ENCODE assay signal across 7 cellular contexts in genomic region chr15:39262995-39263772, GRCh38.
DNase-seq lines count a peak whose midpoint lies in the region; ATAC-seq and TF ChIP-seq lines count a peak whose summit lies in the region.
"Not testable (repeated sequence)": the region's sequence is repeated elsewhere in the genome, so short reads cannot be mapped to it uniquely, and the experiment has no call there.

No MANE protein-coding gene starts in this region.

- not testable (repeated sequence) for H3K27me3 ChIP-seq in mesenchymal stem cell (ENCODE audit: control insufficient read depth in 1 of 2, insufficient read depth in 1 of 2, low read length in 2 of 2)

- H3K27me3 Mint-ChIP-seq in activated CD8-positive, alpha-beta T cell treated with anti-CD3 and anti-CD28 coated beads for 36 hours: not testable (repeated sequence)

- H3K9ac ChIP-seq in mesenchymal stem cell (ENCODE audit: low read length): not testable (repeated sequence)

- ATAC-seq in activated CD8-positive, alpha-beta T cell treated with anti-CD3 and anti-CD28 coated beads for 36 hours: not testable (repeated sequence)

- peaks cover 12% of the 10 kb centered on the region for H3K4me1 Mint-ChIP-seq in activated CD8-positive, alpha-beta T cell treated with anti-CD3 and anti-CD28 coated beads for 36 hours (ENCODE audit: low read depth)

- not testable (repeated sequence) for H3K14ac ChIP-seq in mesenchymal stem cell (ENCODE audit: low read length in 2 of 2)

- H3K4me2 ChIP-seq in mesenchymal stem cell (ENCODE audit: low read length, poor library complexity, severe bottlenecking): not testable (repeated sequence)

- POLR2A ChIA-PET in HEK293 (lab: Yijun Ruan, JAX); activated CD8-positive, alpha-beta T cell treated with anti-CD3 and anti-CD28 coated beads for 36 hours (lab: Charles Lee): not testable (repeated sequence)

- H3K27ac ChIP-seq in HEK293 (ENCODE audit: extremely low read depth, low read depth, low read length); mesenchymal stem cell (ENCODE audit: low read length, poor library complexity, severe bottlenecking): not testable (repeated sequence)

- WGBS in mesenchymal stem cell: 90% methylated on average over 3 of the region's 6 CpGs

- H4K8ac ChIP-seq in mesenchymal stem cell (ENCODE audit: low read length): peak overlapping the region; percentile 49

- DNase-seq in CD1c-positive myeloid dendritic cell (ENCODE audit: extremely low spot score) (peak; percentile 4), MV-4-11 (lab: John Stamatoyannopoulos, UW) (peak; percentile 43), RPMI7951 (ENCODE audit: low read depth) (peak; percentile 94), mesenchymal stem cell (peak; percentile 79)
- DNase-seq in activated CD8-positive, alpha-beta T cell treated with anti-CD3 and anti-CD28 coated beads for 36 hours: peak; percentile 11
- DNase-seq in central memory CD4-positive, alpha-beta T cell: peak; percentile 5

- H3K27ac Mint-ChIP-seq in activated CD8-positive, alpha-beta T cell treated with anti-CD3 and anti-CD28 coated beads for 36 hours: not testable (repeated sequence)

- H2BK12ac ChIP-seq in mesenchymal stem cell (ENCODE audit: low read length in 2 of 2): not testable (repeated sequence)

- intact Hi-C loops in activated CD8-positive, alpha-beta T cell treated with anti-CD3 and anti-CD28 coated beads for 36 hours (cut with micrococcal nuclease): not testable (repeated sequence)

- not testable (repeated sequence) for H2AFZ ChIP-seq in mesenchymal stem cell (ENCODE audit: low read depth, low read length)

- not testable (repeated sequence) for H2BK120ac ChIP-seq in mesenchymal stem cell (ENCODE audit: low read depth, low read length)

- not testable (repeated sequence) for TF ChIP-seq CTCF in HEK293 (tag by site-specific recombination; IDR thresholded peaks at IDR 0.05); activated CD8-positive, alpha-beta T cell treated with anti-CD3 and anti-CD28 coated beads for 36 hours (IDR thresholded peaks at IDR 0.05)

- not testable (repeated sequence) for H3K36me3 ChIP-seq in HEK293 (ENCODE audit: control insufficient read depth in 2 of 2, insufficient read depth in 1 of 2, low read length in 2 of 2); mesenchymal stem cell (ENCODE audit: control insufficient read depth in 1 of 2, insufficient read depth in 2 of 2, low read depth in 1 of 2, low read length in 2 of 2)

- not testable (repeated sequence) for H3K4me1 ChIP-seq in HEK293 (ENCODE audit: control insufficient read depth, insufficient read depth, low read length); mesenchymal stem cell (ENCODE audit: control insufficient read depth, insufficient read depth, low read depth, low read length)

- H2AK5ac ChIP-seq in mesenchymal stem cell (ENCODE audit: low read length, severe bottlenecking): not testable (repeated sequence)

- H3K23ac ChIP-seq in mesenchymal stem cell (ENCODE audit: low read length in 2 of 2): not testable (repeated sequence)

- not testable (repeated sequence) for H4K91ac ChIP-seq in mesenchymal stem cell (ENCODE audit: low read length)

- H2BK5ac ChIP-seq in mesenchymal stem cell (ENCODE audit: low read depth, low read length, poor library complexity, severe bottlenecking): not testable (repeated sequence)

- H3K4ac ChIP-seq in mesenchymal stem cell (ENCODE audit: low read depth in 1 of 2, low read length in 2 of 2): not testable (repeated sequence)

- H3K9me3 ChIP-seq in HEK293 (ENCODE audit: control insufficient read depth, insufficient read depth, low read depth, low read length); mesenchymal stem cell (ENCODE audit: control insufficient read depth, low read length): not testable (repeated sequence)

- not testable (repeated sequence) for H3K18ac ChIP-seq in mesenchymal stem cell (ENCODE audit: low read depth in 1 of 2, low read length in 2 of 2)

- H3K4me3 Mint-ChIP-seq in activated CD8-positive, alpha-beta T cell treated with anti-CD3 and anti-CD28 coated beads for 36 hours: not testable (repeated sequence)

- H3K79me1 ChIP-seq in mesenchymal stem cell (replicated peaks; ENCODE audit: low read length, poor library complexity, severe bottlenecking): not testable (repeated sequence)

- CTCF ChIA-PET in HEK293 (lab: Yijun Ruan, JAX); activated CD8-positive, alpha-beta T cell treated with anti-CD3 and anti-CD28 coated beads for 36 hours (lab: Charles Lee): not testable (repeated sequence)

- not testable (repeated sequence) for H3K36me3 Mint-ChIP-seq in activated CD8-positive, alpha-beta T cell treated with anti-CD3 and anti-CD28 coated beads for 36 hours (ENCODE audit: low read depth)

- H3K4me3 ChIP-seq in HEK293 (ENCODE audit: low read depth, low read length); mesenchymal stem cell (ENCODE audit: insufficient read depth in 1 of 2, low read depth in 1 of 2, low read length in 2 of 2): not testable (repeated sequence)

- not testable (repeated sequence) for H3K9me3 Mint-ChIP-seq in activated CD8-positive, alpha-beta T cell treated with anti-CD3 and anti-CD28 coated beads for 36 hours

- not testable (repeated sequence) for H2BK15ac ChIP-seq in mesenchymal stem cell (ENCODE audit: low read depth, poor library complexity, severe bottlenecking)

TF ChIP-seq in HEK293, 187 proteins besides CTCF, POLR2A, EP300 and RAD21:
- peak; percentile 36; the same call in 1 of the 2 replicates for TF ChIP-seq ZNF146 (tag by site-specific recombination; IDR thresholded peaks at IDR 0.05)

Comparison
In these comparisons a context has a peak if more than half of its experiments do, and no peak if none do; other contexts are left out.
1. DNase-seq: peak in every context shown above with its lines; median percentile 94 in RPMI7951; 79 in mesenchymal stem cell; 43 in MV-4-11; 11 in activated CD8-positive, alpha-beta T cell treated with anti-CD3 and anti-CD28 coated beads for 36 hours; 5 in central memory CD4-positive, alpha-beta T cell; 4 in CD1c-positive myeloid dendritic cell.